ENCODE assay signal across 25 cellular contexts in genomic region chr2:199975297-199975895, GRCh38. TPM values are rescaled to one million over a fixed set of nuclear protein-coding genes. Genes with fewer than 3 reads are reported as not detected.
A peak's percentile ranks its signal among the peaks of the same experiment; 100 is the strongest.
DNase-seq lines count a peak whose midpoint lies in the region; ATAC-seq and TF ChIP-seq lines count a peak whose summit lies in the region.
"Had no signal": no experiment of that assay in that cellular context is flagged by ENCODE, and none has a peak within 500 bp of the region (broad histone marks: within the 10 kb centered on the region; RNA-seq: fewer than 3 reads in every experiment).

No MANE protein-coding gene starts in this region.

- H3K36me3 Mint-ChIP-seq in activated T-cell treated with anti-CD3 and anti-CD28 coated beads, Interleukin-2, amount 50 U/mL, for 72 hours (ENCODE audit: insufficient read depth in 2 of 2), result peaks cover 5 to 6% of the 10 kb centered on the region in 2 donors
- H3K36me3 Mint-ChIP-seq in activated CD4-positive, alpha-beta memory T cell treated with anti-CD3 and anti-CD28 coated beads, Interleukin-2, amount 10 ng/mL, durations not matched to agents 7 days and 5 days (ENCODE audit: low read depth), result no peaks in the 10 kb centered on the region

- POLR2A ChIA-PET in Panc1 (lab: Charles Lee), result no interaction called here
- POLR2A ChIA-PET in activated CD4-positive, alpha-beta memory T cell treated with anti-CD3 and anti-CD28 coated beads, Interleukin-2, amount 10 ng/mL, durations not matched to agents 7 days and 5 days (lab: Charles Lee), result no interaction called here

- no peak overlapping the region for H3K4me3 Mint-ChIP-seq in activated T-cell treated with anti-CD3 and anti-CD28 coated beads, Interleukin-2, amount 50 U/mL, for 72 hours
- H3K4me3 Mint-ChIP-seq in activated CD4-positive, alpha-beta memory T cell treated with anti-CD3 and anti-CD28 coated beads, Interleukin-2, amount 10 ng/mL, durations not matched to agents 7 days and 5 days, result no peak overlapping the region
- H3K4me3 Mint-ChIP-seq: activated CD4-positive, alpha-beta memory T cell treated with anti-CD3 and anti-CD28 coated beads for 36 hours; activated T-cell treated with anti-CD3 and anti-CD28 coated beads, Interleukin-2, amount 50 U/mL, for 24 hours; dendritic cell treated with granulocyte-macrophage colony-stimulating factor and Interleukin-4, amounts not matched to agents 40 ng/mL and 50 ng/mL, for 4 days had no signal

- H3K9me3 ChIP-seq in Panc1 (ENCODE audit: control insufficient read depth, insufficient read depth, low read depth, low read length), result no peaks in the 10 kb centered on the region
- H3K9me3 ChIP-seq: heart left ventricle, left ventricle myocardium inferior, mucosa of descending colon, neutrophil, suprapubic skin, vagina had no signal

- CTCF ChIA-PET in Panc1 (lab: Charles Lee), result no interaction called here
- CTCF ChIA-PET in activated CD4-positive, alpha-beta memory T cell treated with anti-CD3 and anti-CD28 coated beads, Interleukin-2, amount 10 ng/mL, durations not matched to agents 7 days and 5 days (lab: Charles Lee), result interaction anchor here (0.8 to 4.0 kb wide), 5 partner anchors 9 to 508 kb away, joined by 3 to 20 read pairs (median 3); no protein-coding TSS in a partner anchor

- no peak for ATAC-seq in activated T-cell treated with anti-CD3 and anti-CD28 coated beads, Interleukin-2, amount 50 U/mL, for 72 hours (replicated peaks in 1 of 2)
- ATAC-seq in Panc1 (no peak), GM18868 (IDR thresholded peaks at IDR 0.05; ENCODE audit: unreplicated experiment) (no peak)
- ATAC-seq: activated naive CD4-positive, alpha-beta T cell treated with anti-CD3 and anti-CD28 coated beads, Interleukin-2, amount 50 U/mL, for 72 hours; heart left ventricle; mucosa of descending colon had no signal

- peaks cover 34% of the 10 kb centered on the region for H3K4me1 Mint-ChIP-seq in activated T-cell treated with anti-CD3 and anti-CD28 coated beads, Interleukin-2, amount 50 U/mL, for 72 hours (ENCODE audit: low read depth)
- H3K4me1 Mint-ChIP-seq in activated CD4-positive, alpha-beta memory T cell treated with anti-CD3 and anti-CD28 coated beads, Interleukin-2, amount 10 ng/mL, durations not matched to agents 7 days and 5 days, result peaks cover 21% of the 10 kb centered on the region

- BruUV-seq in Panc1 (replicated peaks; lab: Mats Ljungman, UMichigan), result no TSS peak

- in situ Hi-C loops in Panc1 (cut with HindIII; ENCODE audit: low pct_unique_long_range_greater_than_20kb, low sequenced_read_pairs), result no loop called here

- no peaks in the 10 kb centered on the region for H3K36me3 ChIP-seq in Panc1 (ENCODE audit: control insufficient read depth, insufficient read depth, low read length)
- H3K36me3 ChIP-seq: neutrophil, vagina had no signal

- no peaks in the 10 kb centered on the region for H3K27me3 ChIP-seq in Panc1 (ENCODE audit: control insufficient read depth, insufficient read depth, low read length)
- H3K27me3 ChIP-seq: heart left ventricle, suprapubic skin, vagina had no signal

- H3K27me3 Mint-ChIP-seq in activated T-cell treated with anti-CD3 and anti-CD28 coated beads, Interleukin-2, amount 50 U/mL, for 72 hours (ENCODE audit: low read depth), result no peaks in the 10 kb centered on the region
- H3K27me3 Mint-ChIP-seq in activated CD4-positive, alpha-beta memory T cell treated with anti-CD3 and anti-CD28 coated beads, Interleukin-2, amount 10 ng/mL, durations not matched to agents 7 days and 5 days, result no peaks in the 10 kb centered on the region
- H3K27me3 Mint-ChIP-seq: activated CD4-positive, alpha-beta memory T cell treated with anti-CD3 and anti-CD28 coated beads for 36 hours; activated T-cell treated with anti-CD3 and anti-CD28 coated beads, Interleukin-2, amount 50 U/mL, for 24 hours had no signal

- H3K27ac Mint-ChIP-seq in activated T-cell treated with anti-CD3 and anti-CD28 coated beads, Interleukin-2, amount 50 U/mL, for 72 hours, result peak overlapping the region; percentile 71
- no peak overlapping the region for H3K27ac Mint-ChIP-seq in activated CD4-positive, alpha-beta memory T cell treated with anti-CD3 and anti-CD28 coated beads, Interleukin-2, amount 10 ng/mL, durations not matched to agents 7 days and 5 days
- H3K27ac Mint-ChIP-seq: activated CD4-positive, alpha-beta memory T cell treated with anti-CD3 and anti-CD28 coated beads for 36 hours; activated naive CD4-positive, alpha-beta T cell treated with anti-CD3 and anti-CD28 coated beads, Interleukin-2, amount 50 U/mL, for 72 hours; activated T-cell treated with anti-CD3 and anti-CD28 coated beads, Interleukin-2, amount 50 U/mL, for 24 hours; dendritic cell treated with granulocyte-macrophage colony-stimulating factor and Interleukin-4, amounts not matched to agents 40 ng/mL and 50 ng/mL, for 4 days had no signal

- H3K4me3 ChIP-seq in Panc1 (ENCODE audit: low read depth in 2 of 2, low read length in 2 of 2) (no peak overlapping the region), choroid plexus epithelial cell (ENCODE audit: low read depth, low read length) (no peak overlapping the region)
- H3K4me3 ChIP-seq: heart left ventricle, left ventricle myocardium inferior, mucosa of descending colon, suprapubic skin, vagina had no signal

- TF ChIP-seq CTCF in Panc1 (IDR thresholded peaks at IDR 0.05) (no peak), choroid plexus epithelial cell (conservative IDR thresholded peaks at IDR 0.05; ENCODE audit: low read depth, low read length) (no peak)

- peaks cover 0 to 3% of the 10 kb centered on the region in 2 donors for H3K9me3 Mint-ChIP-seq in activated T-cell treated with anti-CD3 and anti-CD28 coated beads, Interleukin-2, amount 50 U/mL, for 72 hours
- no peaks in the 10 kb centered on the region for H3K9me3 Mint-ChIP-seq in activated CD4-positive, alpha-beta memory T cell treated with anti-CD3 and anti-CD28 coated beads, Interleukin-2, amount 10 ng/mL, durations not matched to agents 7 days and 5 days
- H3K9me3 Mint-ChIP-seq: activated CD4-positive, alpha-beta memory T cell treated with anti-CD3 and anti-CD28 coated beads for 36 hours; activated T-cell treated with anti-CD3 and anti-CD28 coated beads, Interleukin-2, amount 50 U/mL, for 24 hours; dendritic cell treated with granulocyte-macrophage colony-stimulating factor and Interleukin-4, amounts not matched to agents 40 ng/mL and 50 ng/mL, for 4 days had no signal

- intact Hi-C loops in Panc1 (cut with micrococcal nuclease; ENCODE audit: unreplicated experiment) (no loop called here), head of caudate nucleus (cut with DNase I) (loop anchor here (5.0 kb wide), 1 partner anchor 507 kb away; no protein-coding TSS in a partner anchor)

- peaks cover 18% of the 10 kb centered on the region for H3K4me1 ChIP-seq in Panc1 (ENCODE audit: control insufficient read depth, insufficient read depth, low read length)
- H3K4me1 ChIP-seq: vagina had no signal

- no peak for DNase-seq in activated T-cell treated with anti-CD3 and anti-CD28 coated beads, Interleukin-2, amount 50 U/mL, for 72 hours
- DNase-seq in activated T-cell treated with anti-CD3 and anti-CD28 coated beads for 4 hours, result no peak
- DNase-seq in Panc1 (ENCODE audit: low read depth, low spot score), result no peak
- DNase-seq in choroid plexus epithelial cell (ENCODE audit: low read depth), result peak; percentile 66
- peak; percentile 59 for DNase-seq in renal cortical epithelial cell (ENCODE audit: low read depth)
- no peak for DNase-seq in activated CD4-positive, alpha-beta memory T cell treated with anti-CD3 and anti-CD28 coated beads, Interleukin-2, amount 10 ng/mL, durations not matched to agents 7 days and 5 days
- DNase-seq in head of caudate nucleus, result no peak
- DNase-seq: activated CD4-positive, alpha-beta memory T cell treated with anti-CD3 and anti-CD28 coated beads for 36 hours; activated T-cell treated with anti-CD3 and anti-CD28 coated beads, Interleukin-2, amount 50 U/mL, for 24 hours; DMS 273 treated with DMSO at 0.1 percent for 48 hours; heart left ventricle; left ventricle myocardium inferior; mucosa of descending colon; NCI-H2081; NCI-H510A; retina; SHP77 treated with DMSO at 0.1 percent for 48 hours; stimulated activated CD4-positive, alpha-beta T cell treated with anti-CD3 and anti-CD28 coated beads, Interleukin-15, amount 100 ng/mL, for 24 hours; T-helper 2 cell had no signal

- H3K27ac ChIP-seq in Panc1 (ENCODE audit: low read length), result peak overlapping the region; percentile 23; the same call in 1 of the 2 replicates
- H3K27ac ChIP-seq: heart left ventricle, left ventricle myocardium inferior, neutrophil, suprapubic skin, vagina had no signal

RNA-seq across cellular contexts. Expression of gene MAIP1, which starts 20.0 kb away (rescaled TPM):
- total RNA-seq in activated T-cell treated with anti-CD3 and anti-CD28 coated beads, Interleukin-2, amount 50 U/mL, for 72 hours, result 10 to 100 TPM; 30.4 to 34.6 TPM
- total RNA-seq in Panc1 (2021; ENCODE audit: unreplicated experiment) (20.9 TPM), renal cortical epithelial cell (26.2 and 31.3 TPM in 2 replicates)
- polyA plus RNA-seq in Panc1 (2012; ENCODE audit: insufficient read length), result 18.7 TPM
- 10 to 100 TPM; 17.9 to 19.5 TPM for total RNA-seq in activated CD4-positive, alpha-beta memory T cell treated with anti-CD3 and anti-CD28 coated beads, Interleukin-2, amount 10 ng/mL, durations not matched to agents 7 days and 5 days

RNA-seq across cellular contexts. Expression of gene TYW5, which starts 20.1 kb away (rescaled TPM):
- 10 to 100 TPM; 13.3 to 14.7 TPM for total RNA-seq in activated T-cell treated with anti-CD3 and anti-CD28 coated beads, Interleukin-2, amount 50 U/mL, for 72 hours
- total RNA-seq in Panc1 (2021; ENCODE audit: unreplicated experiment) (7.1 TPM), renal cortical epithelial cell (8.7 and 12.0 TPM in 2 replicates)
- 4.6 TPM for polyA plus RNA-seq in Panc1 (2012; ENCODE audit: insufficient read length)
- total RNA-seq in activated CD4-positive, alpha-beta memory T cell treated with anti-CD3 and anti-CD28 coated beads, Interleukin-2, amount 10 ng/mL, durations not matched to agents 7 days and 5 days, result 10 to 100 TPM in 1 of 2 experiments, 1 to 10 TPM in 1; 9.9 to 11.2 TPM

Comparison
In these comparisons a context has a peak if more than half of its experiments do, and no peak if none do; other contexts are left out.
1. DNase-seq: peak in choroid plexus epithelial cell (single experiment) and renal cortical epithelial cell (single experiment); none in activated T-cell treated with anti-CD3 and anti-CD28 coated beads, Interleukin-2, amount 50 U/mL, for 72 hours (0 of 2), activated T-cell treated with anti-CD3 and anti-CD28 coated beads for 4 hours (single experiment), Panc1 (single experiment), activated CD4-positive, alpha-beta memory T cell treated with anti-CD3 and anti-CD28 coated beads, Interleukin-2, amount 10 ng/mL, durations not matched to agents 7 days and 5 days (single experiment) and head of caudate nucleus (0 of 42).